1 cellular context compared by ENCODE assay signal in the genomic region with DNA sequence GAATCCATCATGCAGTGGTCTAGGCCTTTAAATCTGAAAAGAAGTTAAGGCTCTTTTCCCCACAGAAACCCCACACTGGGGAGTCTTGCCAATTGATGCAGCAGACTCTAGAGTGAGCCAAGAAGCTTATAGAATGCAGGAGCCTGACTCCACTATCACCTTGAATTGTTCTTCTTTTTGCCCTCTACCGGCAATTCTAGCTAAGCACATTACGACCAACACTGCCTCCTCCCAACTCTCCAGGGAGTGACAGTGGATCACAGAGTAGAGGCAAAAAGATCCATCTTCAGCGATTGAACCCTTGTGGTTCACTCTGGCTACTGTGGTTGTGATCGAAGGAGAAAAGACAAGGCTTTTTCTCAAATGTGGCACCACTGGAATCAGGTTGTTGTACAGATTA.
A peak's percentile ranks its signal among the peaks of the same experiment; 100 is the strongest.
TF ChIP-seq lines count a peak whose summit lies in the region.

No MANE protein-coding gene starts in this region.

TF ChIP-seq in K562, 482 proteins besides CTCF, POLR2A, EP300 and RAD21:
- TF ChIP-seq STAT5B (CRISPR knock-in tag; IDR thresholded peaks at IDR 0.05) (no peak), ZBTB17 (CRISPR knock-in tag; IDR thresholded peaks at IDR 0.05) (0 out of 2 replicates have a peak, but pooled peaks have one; percentile 51)
